In the genomic region with DNA sequence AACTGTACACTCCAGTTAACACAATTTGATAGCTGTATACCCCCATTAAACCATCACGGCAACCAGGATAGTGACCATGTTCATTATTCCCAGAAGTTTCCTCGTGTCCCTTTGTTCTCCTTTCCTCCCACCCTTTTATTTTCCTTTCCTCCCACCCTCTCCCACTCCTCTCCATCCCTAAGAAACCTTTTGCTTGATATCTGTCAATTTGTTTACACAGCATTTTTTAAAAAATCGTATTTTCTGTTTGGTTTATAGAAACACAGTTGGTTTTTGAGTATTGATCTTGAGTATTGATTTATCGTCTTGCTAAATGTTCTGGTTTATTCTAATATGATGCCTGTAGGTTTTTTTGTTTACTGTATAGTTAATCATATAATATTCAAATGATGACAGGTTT, we compare ENCODE assay signal across 14 cellular contexts.
DNase-seq lines count a peak whose midpoint lies in the region; ATAC-seq, FAIRE-seq and TF ChIP-seq lines count a peak whose summit lies in the region.
"Had no signal": no experiment of that assay in that cellular context is flagged by ENCODE, and none has a peak within 500 bp of the region (broad histone marks: within the 10 kb centered on the region; RNA-seq: fewer than 3 reads in every experiment).

No MANE protein-coding gene starts in this region.

- no peak overlapping the region for H3K4me3 Mint-ChIP-seq in GM23338
- H3K4me3 Mint-ChIP-seq: CD14-positive monocyte; CD8-positive, alpha-beta T cell had no signal

- H2BK120ac ChIP-seq in H1 (replicated peaks; ENCODE audit: low read depth, low read length): peak overlapping the region; percentile 67

- H3K36me3 ChIP-seq in GM23338 (ENCODE audit: insufficient read depth) (no peaks in the 10 kb centered on the region), HUES48 (ENCODE audit: control insufficient read depth, insufficient read depth, low read length) (peaks cover 9% of the 10 kb centered on the region), H1 (ENCODE audit: control insufficient read depth in 2 of 4, insufficient read depth in 4 of 4, low read length in 3 of 4) (peaks cover 0 to 8% (median 4%) of the 10 kb centered on the region in 4 experiments; a peak in 3 of 8 replicates)

- no peak overlapping the region for H4K8ac ChIP-seq in H1 (ENCODE audit: extremely low read depth, insufficient read depth, low read length)

- WGBS in H1 (ENCODE audit: extremely low coverage in 1 of 2, insufficient coverage in 1 of 2, insufficient read length in 1 of 2, insufficient replicate concordance in 2 of 2, low coverage in 1 of 2, low lambda C conversion rate in 2 of 2, missing lambda C conversion rate in 1 of 2), 2 experiments: 80% methylated on average over 4 of the region's 4 CpGs; no CpG with 5 or more reads in 1 of the 2 experiments

- no peaks in the 10 kb centered on the region for H3F3A ChIP-seq in GM23338 (replicated peaks; ENCODE audit: low read depth)

- peaks cover 30% of the 10 kb centered on the region; the same call in 2 of the 3 replicates for H3K36me3 Mint-ChIP-seq in GM23338 (ENCODE audit: low read depth)

- peak overlapping the region; percentile 69; the same call in 1 of the 2 replicates for H2BK12ac ChIP-seq in H1 (ENCODE audit: low read depth, low read length)

- H2AK5ac ChIP-seq in H1 (ENCODE audit: low read depth, low read length): no peak overlapping the region; the same call in 1 of the 2 replicates

- no peak for FAIRE-seq in H1 (lab: Jason Lieb, UNC)
- FAIRE-seq: G401.6, H54 had no signal

- H3K4me2 ChIP-seq in GM23338 (no peak overlapping the region), H1 (ENCODE audit: insufficient read depth in 1 of 2, low read depth in 2 of 2, low read length in 2 of 2) (no peak overlapping the region)

- peaks cover 68% of the 10 kb centered on the region for H3K4me1 Mint-ChIP-seq in GM23338

- TF ChIP-seq EP300 in H1 (IDR thresholded peaks at IDR 0.05; ENCODE audit: borderline replicate concordance in 1 of 2, low read depth in 2 of 2, low read length in 2 of 2): no peak

- peak overlapping the region; percentile 73 for H4K91ac ChIP-seq in H1 (replicated peaks; ENCODE audit: insufficient read length, low read length)

- H3K9me3 ChIP-seq in HUES48 (ENCODE audit: control insufficient read depth, insufficient read depth, low read length): no peaks in the 10 kb centered on the region
- no peaks in the 10 kb centered on the region for H3K9me3 ChIP-seq in H1 (ENCODE audit: insufficient read depth in 2 of 2, low read depth in 1 of 2, low read length in 1 of 2)

- H3K27me3 ChIP-seq in GM23338 (ENCODE audit: insufficient read depth) (no peaks in the 10 kb centered on the region), HUES48 (ENCODE audit: control insufficient read depth, insufficient read depth, low read length) (no peaks in the 10 kb centered on the region), H1 (replicated peaks in 1 of 4; ENCODE audit: control insufficient read depth in 3 of 4, extremely low read depth in 1 of 4, insufficient read depth in 3 of 4, low read length in 3 of 4) (no peaks in the 10 kb centered on the region)

- POLR2A ChIA-PET in H1 (lab: Charles Lee; ENCODE audit: partially characterized antibody): no interaction called here

- no peak overlapping the region for H2BK20ac ChIP-seq in H1 (ENCODE audit: low read length)

- no peaks in the 10 kb centered on the region; the same call in 1 of the 2 replicates for H3K23me2 ChIP-seq in H1 (ENCODE audit: low read depth, low read length)

- no peak overlapping the region for H3K9ac ChIP-seq in HUES48 (ENCODE audit: low read depth, low read length)
- H3K9ac ChIP-seq in H1 (replicated peaks in 1 of 4; ENCODE audit: extremely low read depth in 1 of 4, low read depth in 3 of 4, low read length in 3 of 4): no peak overlapping the region

- H3K79me1 ChIP-seq in H1 (ENCODE audit: low read depth, low read length): no peaks in the 10 kb centered on the region

- H3K4ac ChIP-seq in H1 (replicated peaks; ENCODE audit: insufficient read length, low read depth, low read length): peak overlapping the region; percentile 95

- 0 out of 2 replicates have a peak overlapping the region, but pooled peaks have one; percentile 20 for H2BK15ac ChIP-seq in H1 (ENCODE audit: low read length)

- no peaks in the 10 kb centered on the region for H4K20me1 ChIP-seq in GM23338 (replicated peaks; ENCODE audit: insufficient read depth)
- no peaks in the 10 kb centered on the region for H4K20me1 ChIP-seq in H1 (replicated peaks in 1 of 2; ENCODE audit: control insufficient read depth in 1 of 2, insufficient read depth in 2 of 2, low read length in 2 of 2)

- no peak overlapping the region for H3K56ac ChIP-seq in H1 (replicated peaks; ENCODE audit: insufficient read length, low read depth, low read length)

- no peak overlapping the region; the same call in 1 of the 2 replicates for H3K18ac ChIP-seq in H1 (ENCODE audit: extremely low read depth, low read length)

- no peak for ATAC-seq in GM23338
- ATAC-seq: CD8-positive, alpha-beta T cell had no signal

- CTCF ChIA-PET in H1 (lab: Charles Lee; ENCODE audit: partially characterized antibody): interaction anchor here (0.9 kb wide), 2 partner anchors 27 kb away, joined by 3 to 5 read pairs; no protein-coding TSS in a partner anchor

- H3K79me2 ChIP-seq in GM23338 (replicated peaks; ENCODE audit: insufficient read depth) (peaks cover 73% of the 10 kb centered on the region), H1 (ENCODE audit: control insufficient read depth in 1 of 2, insufficient read depth in 2 of 2, low read length in 2 of 2) (peaks cover 0 to 74% of the 10 kb centered on the region in 2 experiments; a peak in 3 of 4 replicates)

- no peak overlapping the region for H3K23ac ChIP-seq in H1 (ENCODE audit: insufficient read length)

- TF ChIP-seq POLR2A in H1 (IDR thresholded peaks at IDR 0.05; ENCODE audit: control extremely low read depth in 1 of 2, low read depth in 2 of 2, low read length in 2 of 2): no peak

- TF ChIP-seq CTCF in GM23338 (conservative IDR thresholded peaks at IDR 0.05; ENCODE audit: low read depth in 2 of 2) (no peak), H1 (IDR thresholded peaks at IDR 0.05; ENCODE audit: control extremely low read depth in 1 of 3, insufficient read depth in 1 of 3, low read depth in 1 of 3, low read length in 3 of 3) (no peak)

- peaks cover 9% of the 10 kb centered on the region for H3K27me3 Mint-ChIP-seq in GM23338 (ENCODE audit: insufficient read depth, low read depth, poor library complexity)

- H3K14ac ChIP-seq in H1 (ENCODE audit: insufficient read length): no peak overlapping the region

- H3K27ac ChIP-seq in GM23338 (ENCODE audit: low read depth) (peak overlapping the region; percentile 28; the same call in 1 of the 2 replicates), HUES48 (ENCODE audit: low read depth, low read length) (peak overlapping the region; percentile 9), H1 (ENCODE audit: low read depth, low read length) (no peak overlapping the region)

- H3K4me1 ChIP-seq in GM23338 (ENCODE audit: insufficient read depth) (peaks cover 47% of the 10 kb centered on the region), HUES48 (ENCODE audit: control insufficient read depth, insufficient read depth, low read length) (peaks cover 54% of the 10 kb centered on the region), H1 (replicated peaks in 1 of 4; ENCODE audit: control insufficient read depth in 3 of 4, insufficient read depth in 4 of 4, low read length in 3 of 4) (peaks cover 6 to 31% (median 16%) of the 10 kb centered on the region in 4 experiments)

- no peaks in the 10 kb centered on the region for H3K9me2 ChIP-seq in GM23338 (ENCODE audit: insufficient read depth)

- DNase-seq in GM23338 (ENCODE audit: low spot score) (no peak), H1 (ENCODE audit: low read depth in 1 of 2, low spot score in 2 of 2) (no peak), dermis blood vessel endothelial cell (no peak), NCI-H1436 treated with DMSO at 0.1 percent for 48 hours (lab: John Stamatoyannopoulos, UW) (no peak), dedifferentiated amniotic fluid mesenchymal stem cell (ENCODE audit: extremely low spot score) (no peak)
- DNase-seq: CD8-positive, alpha-beta T cell; COR-L47; DMS153; DMS79 treated with DMSO at 0.1 percent for 48 hours; EL had no signal

- TF ChIP-seq RAD21 in H1 (IDR thresholded peaks at IDR 0.05 in 1 of 2, conservative IDR thresholded peaks at IDR 0.05 in 1 of 2; ENCODE audit: low read depth in 2 of 2, low read length in 2 of 2): no peak

- peak overlapping the region; percentile 84; the same call in 1 of the 2 replicates for H2BK5ac ChIP-seq in H1 (ENCODE audit: low read depth, low read length)

- no peak overlapping the region for H4K5ac ChIP-seq in H1 (ENCODE audit: insufficient read length, low read depth, low read length)

- H2AFZ ChIP-seq in GM23338 (no peak overlapping the region), H1 (ENCODE audit: low read length) (no peak overlapping the region)

- H3K4me3 ChIP-seq in GM23338 (no peak overlapping the region), HUES48 (ENCODE audit: low read depth, low read length) (no peak overlapping the region), H1 (ENCODE audit: extremely low read depth in 1 of 4, insufficient read depth in 2 of 4, low read depth in 3 of 4, low read length in 4 of 4) (no peak overlapping the region)

- peak overlapping the region; percentile 81 for H3K27ac Mint-ChIP-seq in GM23338
- H3K27ac Mint-ChIP-seq: CD8-positive, alpha-beta T cell had no signal

- no peaks in the 10 kb centered on the region for H3K9me3 Mint-ChIP-seq in GM23338
- H3K9me3 Mint-ChIP-seq: CD14-positive monocyte; CD8-positive, alpha-beta T cell had no signal

TF ChIP-seq in GM23338, 12 proteins besides CTCF, POLR2A, EP300 and RAD21 (continues in another document):
- TF ChIP-seq JUNB (IDR thresholded peaks at IDR 0.05; ENCODE audit: unreplicated experiment) (no peak), EZH2 (IDR thresholded peaks at IDR 0.05; ENCODE audit: low read depth, unreplicated experiment) (no peak), ZNF331 (CRISPR knock-in tag; IDR thresholded peaks at IDR 0.05; ENCODE audit: low read depth) (no peak), STAT1 (IDR thresholded peaks at IDR 0.05; ENCODE audit: unreplicated experiment) (no peak), NANOG (IDR thresholded peaks at IDR 0.05; ENCODE audit: borderline replicate concordance) (no peak), ZNF114 (CRISPR knock-in tag; IDR thresholded peaks at IDR 0.05) (no peak), CREB1 (CRISPR knock-in tag; IDR thresholded peaks at IDR 0.05; ENCODE audit: low read depth) (no peak), POLR2AphosphoS5 (IDR thresholded peaks at IDR 0.05; ENCODE audit: low read depth) (no peak)

TF ChIP-seq in H1, 55 proteins besides CTCF, POLR2A, EP300 and RAD21 (continues in another document):
- no peak for TF ChIP-seq JUND (IDR thresholded peaks at IDR 0.05; ENCODE audit: low read length)
- TF ChIP-seq EZH2 (IDR thresholded peaks at IDR 0.05; ENCODE audit: low read depth, low read length, severe bottlenecking): no peak
- no peak for TF ChIP-seq USF2 (IDR thresholded peaks at IDR 0.05; ENCODE audit: low read length)
